In genomic region chr6:27630727-27631613, GRCh38 we compare ENCODE assay signal across 8 cellular contexts.
DNase-seq lines count a peak whose midpoint lies in the region; ATAC-seq and TF ChIP-seq lines count a peak whose summit lies in the region.

No MANE protein-coding gene starts in this region.

- no peak overlapping the region for H2BK5ac ChIP-seq in trophoblast cell (ENCODE audit: low read depth, low read length, poor library complexity)

- WGBS in trophoblast cell (ENCODE audit: extremely low coverage, insufficient coverage, insufficient read length), result no CpG with 5 or more reads among the region's 51 CpGs

- H3K27me3 ChIP-seq in HUES48 (ENCODE audit: control insufficient read depth, insufficient read depth, low read length) (peaks cover 10% of the 10 kb centered on the region; the same call in 1 of the 2 replicates), trophoblast cell (ENCODE audit: insufficient read depth, low read length) (no peaks in the 10 kb centered on the region)

- no peaks in the 10 kb centered on the region for H3K79me2 ChIP-seq in trophoblast cell (ENCODE audit: control insufficient read depth, insufficient read depth, low read length, poor library complexity)

- H4K8ac ChIP-seq in trophoblast cell (ENCODE audit: low read depth, low read length), result no peak overlapping the region

- H3K14ac ChIP-seq in trophoblast cell (ENCODE audit: low read length), result no peak overlapping the region

- no peak overlapping the region for H2BK120ac ChIP-seq in trophoblast cell (ENCODE audit: insufficient read depth, low read length, poor library complexity)

- TF ChIP-seq CTCF in WI38 (IDR thresholded peaks at IDR 0.05; ENCODE audit: low read depth, low read length), result no peak

- H3K9me3 ChIP-seq in HUES48 (ENCODE audit: control insufficient read depth, insufficient read depth, low read length) (no peaks in the 10 kb centered on the region), trophoblast cell (ENCODE audit: insufficient read depth, low read depth, low read length) (peaks cover 3% of the 10 kb centered on the region)

- no peak overlapping the region for H2AK5ac ChIP-seq in trophoblast cell (ENCODE audit: low read length)

- peak overlapping the region; percentile 64 for H2AFZ ChIP-seq in trophoblast cell (ENCODE audit: insufficient read depth, low read length, poor library complexity)

- H3K23ac ChIP-seq in trophoblast cell (ENCODE audit: low read length), result no peak overlapping the region

- no peak overlapping the region for H4K91ac ChIP-seq in trophoblast cell (ENCODE audit: low read depth, low read length)

- H4K12ac ChIP-seq in trophoblast cell (ENCODE audit: low read depth, low read length), result no peak overlapping the region

- no peaks in the 10 kb centered on the region for H3K79me1 ChIP-seq in trophoblast cell (ENCODE audit: low read length)

- H3K4ac ChIP-seq in trophoblast cell (ENCODE audit: low read depth, low read length), result no peak overlapping the region

- ATAC-seq in HG03045 (IDR thresholded peaks at IDR 0.05; ENCODE audit: unreplicated experiment), result no peak
- no peak for ATAC-seq in HG03108 (IDR thresholded peaks at IDR 0.05; ENCODE audit: unreplicated experiment)

- no peak overlapping the region for H3K18ac ChIP-seq in trophoblast cell (ENCODE audit: low read length)

- no peak overlapping the region for H2BK12ac ChIP-seq in trophoblast cell (ENCODE audit: low read length)

- no peak for TF ChIP-seq POLR2A in erythroblast (IDR thresholded peaks at IDR 0.05; ENCODE audit: low read length)

- DNase-seq in EL (peak; percentile 80), erythroblast (lab: John Stamatoyannopoulos, UW) (peak; percentile 71), trophoblast cell (peak; percentile 90 to 94), NCI-H1417 (lab: John Stamatoyannopoulos, UW) (no peak)

- H3K4me2 ChIP-seq in trophoblast cell (ENCODE audit: low read length), result peak overlapping the region; percentile 89

- H3K4me3 ChIP-seq in HUES48 (ENCODE audit: low read depth, low read length) (peak overlapping the region; percentile 93), WI38 (ENCODE audit: low read depth, low read length) (peak overlapping the region; percentile 36), trophoblast cell (ENCODE audit: low read depth, low read length) (peak overlapping the region; percentile 63)

- H3K4me1 ChIP-seq in HUES48 (ENCODE audit: control insufficient read depth, insufficient read depth, low read length) (peaks cover 6% of the 10 kb centered on the region), trophoblast cell (ENCODE audit: control insufficient read depth in 1 of 2, insufficient read depth in 2 of 2, low read length in 2 of 2) (no peaks in the 10 kb centered on the region)

- H3K27ac ChIP-seq in HUES48 (ENCODE audit: low read depth, low read length) (peak overlapping the region; percentile 69), trophoblast cell (ENCODE audit: low read depth, low read length) (no peak overlapping the region)

- H3K36me3 ChIP-seq in HUES48 (ENCODE audit: control insufficient read depth, insufficient read depth, low read length) (no peaks in the 10 kb centered on the region), trophoblast cell (ENCODE audit: control insufficient read depth in 1 of 2, insufficient read depth in 2 of 2, low read length in 2 of 2) (no peaks in the 10 kb centered on the region)

- H3K9ac ChIP-seq in HUES48 (ENCODE audit: low read depth, low read length) (peak overlapping the region; percentile 54), trophoblast cell (ENCODE audit: low read length) (no peak overlapping the region)

Comparison
In these comparisons a context has a peak if more than half of its experiments do, and no peak if none do; other contexts are left out.
1. DNase-seq: peak in EL (single experiment), erythroblast (2 of 2) and trophoblast cell (2 of 2); none in NCI-H1417 (0 of 3).
2. H3K4me3 ChIP-seq: peak in every context shown above with its lines; median percentile 93 in HUES48; 63 in trophoblast cell; 36 in WI38.